8 cellular contexts compared by ENCODE assay signal in the genomic region with DNA sequence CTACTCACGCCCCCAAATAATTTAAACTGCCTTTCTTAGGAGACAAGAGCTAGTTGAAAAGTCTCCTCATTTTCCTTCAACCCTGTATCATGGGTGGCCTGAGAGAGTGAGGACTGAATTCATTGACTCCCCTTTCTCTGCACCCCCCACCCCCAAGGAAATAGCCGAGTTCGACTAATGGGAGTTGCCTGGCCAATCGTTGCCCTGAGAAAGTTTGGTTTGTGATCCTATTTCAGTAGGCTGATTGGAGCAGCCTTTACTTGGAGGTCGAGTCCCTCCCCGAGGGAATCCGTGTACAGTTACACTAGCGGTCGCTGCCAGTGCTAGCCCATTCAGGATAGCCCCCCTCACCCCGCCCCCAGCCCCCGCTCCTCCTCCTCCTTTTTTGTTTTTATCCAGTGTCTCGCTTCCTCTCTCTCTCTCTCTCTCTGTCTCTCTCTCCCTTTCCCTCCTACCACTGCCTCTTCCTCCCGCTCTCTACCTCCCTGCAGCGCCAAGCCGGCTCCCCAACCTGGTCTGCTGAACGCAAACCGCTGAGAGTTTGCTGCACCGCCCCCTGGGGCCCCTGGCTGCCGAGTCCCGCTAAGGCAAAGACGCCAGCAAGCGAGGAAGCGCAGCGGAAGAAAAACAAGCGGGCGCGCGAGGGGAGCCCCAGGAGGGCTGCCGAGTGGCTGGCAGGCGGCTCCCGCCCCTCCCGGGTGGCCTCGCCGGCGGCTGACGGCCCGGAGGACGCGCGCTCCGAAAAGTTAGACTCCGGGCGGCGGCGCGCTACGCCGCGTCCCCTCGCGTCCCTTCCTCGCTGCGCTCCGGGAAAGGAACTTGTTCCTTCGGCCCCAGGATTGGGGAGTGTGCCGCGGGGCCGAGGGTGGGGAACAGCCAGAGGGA. TPM values are rescaled to one million over a fixed set of nuclear protein-coding genes. Genes with fewer than 3 reads are reported as not detected.
DNase-seq lines count a peak whose midpoint lies in the region; ATAC-seq and TF ChIP-seq lines count a peak whose summit lies in the region.

Gene GRAMD1B, plus strand, starts transcription at position 419 of the 885 bp plus-strand sequence. CDS start 524 bp downstream, outside the sequence.

- ATAC-seq in HG02759 (IDR thresholded peaks at IDR 0.05; ENCODE audit: unreplicated experiment) (peak; percentile 74), naive B cell (ENCODE audit: low read depth in 2 of 2) (peak; percentile 50 to 64)
- peak; percentile 75 for ATAC-seq in activated CD8-positive, alpha-beta memory T cell treated with anti-CD3 and anti-CD28 coated beads, Interleukin-2, amount 10 ng/mL, durations not matched to agents 7 days and 5 days

- H3K4me3 Mint-ChIP-seq in activated CD8-positive, alpha-beta memory T cell treated with anti-CD3 and anti-CD28 coated beads, Interleukin-2, amount 10 ng/mL, durations not matched to agents 7 days and 5 days = peak within 1 kb of the TSS; percentile 89
- H3K4me3 Mint-ChIP-seq in naive B cell = peak within 1 kb of the TSS in 7 of 8 donors; percentile 56 to 84 (median 77)

- peaks cover 32% of the 10 kb centered on the region for H3K36me3 Mint-ChIP-seq in activated CD8-positive, alpha-beta memory T cell treated with anti-CD3 and anti-CD28 coated beads, Interleukin-2, amount 10 ng/mL, durations not matched to agents 7 days and 5 days
- H3K36me3 Mint-ChIP-seq in naive B cell = no peaks in the 10 kb centered on the region

- peak within 1 kb of the TSS; percentile 93 for H3K27ac Mint-ChIP-seq in activated CD8-positive, alpha-beta memory T cell treated with anti-CD3 and anti-CD28 coated beads, Interleukin-2, amount 10 ng/mL, durations not matched to agents 7 days and 5 days
- H3K27ac Mint-ChIP-seq in naive B cell = peak within 1 kb of the TSS in 1 of 6 donors; percentile 13

- TF ChIP-seq CTCF in epithelial cell of esophagus (IDR thresholded peaks at IDR 0.05; ENCODE audit: insufficient read depth, low read depth, low read length, missing control alignments) = no peak

- DNase-seq in NCI-H460 (ENCODE audit: extremely low read depth, low read depth) (no peak), epithelial cell of esophagus (ENCODE audit: low read depth) (peak; percentile 11), naive B cell (peak; percentile 29), hippocampal formation (lab: John Stamatoyannopoulos, UW) (no peak)
- DNase-seq in activated CD8-positive, alpha-beta memory T cell treated with anti-CD3 and anti-CD28 coated beads, Interleukin-2, amount 10 ng/mL, durations not matched to agents 7 days and 5 days = peak; percentile 90
- DNase-seq in stimulated activated naive CD4-positive, alpha-beta T cell (lab: John Stamatoyannopoulos, UW) = peak; percentile 40 to 80 (median 65)

- CTCF ChIA-PET in activated CD8-positive, alpha-beta memory T cell treated with anti-CD3 and anti-CD28 coated beads, Interleukin-2, amount 10 ng/mL, durations not matched to agents 7 days and 5 days (lab: Charles Lee) = interaction anchor here (0.7 to 11.1 kb wide), 7 partner anchors 7 to 48 kb away, joined by 3 to 101 read pairs (median 4); no protein-coding TSS in a partner anchor

- no peaks in the 10 kb centered on the region for H3K9me3 Mint-ChIP-seq in activated CD8-positive, alpha-beta memory T cell treated with anti-CD3 and anti-CD28 coated beads, Interleukin-2, amount 10 ng/mL, durations not matched to agents 7 days and 5 days (ENCODE audit: low read depth)
- no peaks in the 10 kb centered on the region for H3K9me3 Mint-ChIP-seq in naive B cell

- H3K27me3 Mint-ChIP-seq in activated CD8-positive, alpha-beta memory T cell treated with anti-CD3 and anti-CD28 coated beads, Interleukin-2, amount 10 ng/mL, durations not matched to agents 7 days and 5 days = no peaks in the 10 kb centered on the region
- peaks cover 17 to 36% (median 29%) of the 10 kb centered on the region in 3 donors for H3K27me3 Mint-ChIP-seq in naive B cell

- H3K4me3 ChIP-seq in GM08714 (ENCODE audit: low read length) (peak within 1 kb of the TSS; percentile 50), epithelial cell of esophagus (ENCODE audit: low read length) (peak within 1 kb of the TSS; percentile 34)

- peaks cover 50% of the 10 kb centered on the region for H3K4me1 Mint-ChIP-seq in activated CD8-positive, alpha-beta memory T cell treated with anti-CD3 and anti-CD28 coated beads, Interleukin-2, amount 10 ng/mL, durations not matched to agents 7 days and 5 days
- peaks cover 4 to 13% (median 10%) of the 10 kb centered on the region in 3 donors for H3K4me1 Mint-ChIP-seq in naive B cell

RNA-seq across cellular contexts. Expression of gene GRAMD1B, which starts in this region (rescaled TPM):
- 260 and 279 TPM in 2 replicates for total RNA-seq in NCI-H460 (2014; rRNA removed; shearing (Covaris generic))
- 299 and 417 TPM in 2 replicates for polyA plus RNA-seq in NCI-H460 (2014; cell fraction: nucleus; rRNA removed)
- total RNA-seq in activated CD8-positive, alpha-beta memory T cell treated with anti-CD3 and anti-CD28 coated beads, Interleukin-2, amount 10 ng/mL, durations not matched to agents 7 days and 5 days = 10 to 100 TPM; 75.6 to 89.9 TPM
- under 1 TPM in 1 of 6 donors, not detected in 5; 0.84 TPM for polyA plus RNA-seq in naive B cell (ENCODE audit: low read depth in 6 of 6)

Comparison
In these comparisons a context has a peak if more than half of its experiments do, and no peak if none do; other contexts are left out.
1. Peak in DNase-seq and ATAC-seq in naive B cell; RNA of the gene not detected or under 1 TPM.
2. DNase-seq: peak in activated CD8-positive, alpha-beta memory T cell treated with anti-CD3 and anti-CD28 coated beads, Interleukin-2, amount 10 ng/mL, durations not matched to agents 7 days and 5 days (single experiment), epithelial cell of esophagus (single experiment) and stimulated activated naive CD4-positive, alpha-beta T cell (6 of 6); none in NCI-H460 (single experiment) and hippocampal formation (0 of 2).
3. Peak in every context shown above with its lines, with median percentiles within 50 percentile points of each other: ATAC-seq.